Comparison of ENCODE assay signal across 15 cellular contexts in the genomic region with DNA sequence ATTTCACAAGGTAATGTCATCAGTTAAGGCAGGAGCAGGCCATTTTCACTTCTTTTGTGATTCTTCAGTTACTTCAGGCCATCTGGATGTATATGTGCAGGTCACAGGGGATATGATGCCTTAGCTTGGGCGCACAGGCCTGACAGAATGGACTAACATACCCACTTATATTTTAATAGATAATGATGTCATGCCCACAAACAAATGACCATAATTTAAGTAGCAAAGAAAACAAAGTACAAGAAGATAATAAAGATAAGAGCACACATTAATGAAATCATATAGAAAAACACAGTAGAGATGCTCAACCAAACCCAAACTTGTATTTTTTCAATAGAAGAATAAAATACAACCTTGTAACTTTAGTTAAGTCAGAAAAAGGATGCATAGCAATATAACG. TPM values are rescaled to one million over a fixed set of nuclear protein-coding genes. Genes with fewer than 3 reads are reported as not detected.
DNase-seq lines count a peak whose midpoint lies in the region; ATAC-seq and TF ChIP-seq lines count a peak whose summit lies in the region.
"Had no signal": no experiment of that assay in that cellular context is flagged by ENCODE, and none has a peak within 500 bp of the region (broad histone marks: within the 10 kb centered on the region; RNA-seq: fewer than 3 reads in every experiment).

No MANE protein-coding gene starts in this region.

- POLR2A ChIA-PET in HEK293 (lab: Yijun Ruan, JAX) (no interaction called here), WTC11 (lab: Charles Lee) (no interaction called here)

- H3K4me1 Mint-ChIP-seq in WTC11 = peaks cover 52% of the 10 kb centered on the region
- peaks cover 19% of the 10 kb centered on the region for H3K4me1 Mint-ChIP-seq in glutamatergic neuron (ENCODE audit: low read depth, unreplicated experiment)
- H3K4me1 Mint-ChIP-seq: CD4-positive, CD25-positive, alpha-beta regulatory T cell had no signal

- H3K27me3 Mint-ChIP-seq in WTC11 (ENCODE audit: low read depth) (peaks cover 7% of the 10 kb centered on the region; the same call in 1 of the 2 replicates), glutamatergic neuron (ENCODE audit: unreplicated experiment) (peaks cover 4% of the 10 kb centered on the region)

- no peaks in the 10 kb centered on the region for H3K36me3 Mint-ChIP-seq in WTC11
- no peaks in the 10 kb centered on the region for H3K36me3 Mint-ChIP-seq in glutamatergic neuron (ENCODE audit: unreplicated experiment)
- H3K36me3 Mint-ChIP-seq: CD4-positive, CD25-positive, alpha-beta regulatory T cell; CD8-positive, alpha-beta T cell had no signal

- H3K4me3 ChIP-seq in BE2C (ENCODE audit: low read depth, low read length) = no peak overlapping the region
- H3K4me3 ChIP-seq in HEK293 (ENCODE audit: low read depth, low read length) = no peak overlapping the region
- H3K4me3 ChIP-seq: BLaER1, HAP-1 had no signal

- no peaks in the 10 kb centered on the region for H3K27me3 ChIP-seq in BE2C

- H3K36me3 ChIP-seq in BE2C (no peaks in the 10 kb centered on the region), HEK293 (ENCODE audit: control insufficient read depth in 2 of 2, insufficient read depth in 1 of 2, low read length in 2 of 2) (no peaks in the 10 kb centered on the region)
- H3K36me3 ChIP-seq: BLaER1, HAP-1 had no signal

- H3K27ac ChIP-seq in HEK293 (ENCODE audit: extremely low read depth, low read depth, low read length) = no peak overlapping the region
- H3K27ac ChIP-seq: BLaER1, C4-2B had no signal

- H3K4me1 ChIP-seq in BE2C (peaks cover 19% of the 10 kb centered on the region), HEK293 (ENCODE audit: control insufficient read depth, insufficient read depth, low read length) (peaks cover under 1% of the 10 kb centered on the region; the same call in 1 of the 2 replicates)
- H3K4me1 ChIP-seq: BLaER1, HAP-1 had no signal

- no peak for ATAC-seq in WTC11
- ATAC-seq in HG03196 (IDR thresholded peaks at IDR 0.05; ENCODE audit: unreplicated experiment) = no peak
- ATAC-seq: CD8-positive, alpha-beta T cell had no signal

- no peak for TF ChIP-seq CTCF in BE2C (IDR thresholded peaks at IDR 0.05; ENCODE audit: low read depth, low read length)
- TF ChIP-seq CTCF in HEK293 (tag by site-specific recombination; IDR thresholded peaks at IDR 0.05) = no peak
- no peak for TF ChIP-seq CTCF in WTC11 (IDR thresholded peaks at IDR 0.05)
- no peak for TF ChIP-seq CTCF in glutamatergic neuron (IDR thresholded peaks at IDR 0.05; ENCODE audit: partially characterized antibody, unreplicated experiment)

- H3K4me3 Mint-ChIP-seq in WTC11 (no peak overlapping the region), glutamatergic neuron (ENCODE audit: unreplicated experiment) (no peak overlapping the region)
- H3K4me3 Mint-ChIP-seq: CD4-positive, CD25-positive, alpha-beta regulatory T cell; CD8-positive, alpha-beta T cell had no signal

- H3K9me3 ChIP-seq in BE2C (no peaks in the 10 kb centered on the region), HEK293 (ENCODE audit: control insufficient read depth, insufficient read depth, low read depth, low read length) (no peaks in the 10 kb centered on the region)
- H3K9me3 ChIP-seq: BLaER1, Caco-2, HAP-1 had no signal

- CTCF ChIA-PET in HEK293 (lab: Yijun Ruan, JAX) (no interaction called here), WTC11 (lab: Charles Lee) (no interaction called here)

- H3K9me3 Mint-ChIP-seq in WTC11 = peaks cover 7% of the 10 kb centered on the region; the same call in 1 of the 2 replicates
- H3K9me3 Mint-ChIP-seq in glutamatergic neuron (ENCODE audit: unreplicated experiment) = peaks cover 4% of the 10 kb centered on the region
- H3K9me3 Mint-ChIP-seq: CD8-positive, alpha-beta T cell had no signal

- H3K27ac Mint-ChIP-seq in WTC11 (peak overlapping the region; percentile 32; the same call in 1 of the 2 replicates), glutamatergic neuron (ENCODE audit: unreplicated experiment) (peak overlapping the region; percentile 84)
- H3K27ac Mint-ChIP-seq: CD4-positive, CD25-positive, alpha-beta regulatory T cell; CD8-positive, alpha-beta T cell had no signal

- DNase-seq in BE2C (peak; percentile 29), WTC11 (ENCODE audit: low spot score) (no peak), glutamatergic neuron (no peak), NCI-H1105 (lab: John Stamatoyannopoulos, UW) (no peak)
- DNase-seq: Caco-2; CD4-positive, CD25-positive, alpha-beta regulatory T cell; CD8-positive, alpha-beta T cell; DMS153; DND-41; GOT3 had no signal

TF ChIP-seq in HEK293, 187 proteins besides CTCF, POLR2A, EP300 and RAD21 (continues in another document):
- TF ChIP-seq, protein P1, sequence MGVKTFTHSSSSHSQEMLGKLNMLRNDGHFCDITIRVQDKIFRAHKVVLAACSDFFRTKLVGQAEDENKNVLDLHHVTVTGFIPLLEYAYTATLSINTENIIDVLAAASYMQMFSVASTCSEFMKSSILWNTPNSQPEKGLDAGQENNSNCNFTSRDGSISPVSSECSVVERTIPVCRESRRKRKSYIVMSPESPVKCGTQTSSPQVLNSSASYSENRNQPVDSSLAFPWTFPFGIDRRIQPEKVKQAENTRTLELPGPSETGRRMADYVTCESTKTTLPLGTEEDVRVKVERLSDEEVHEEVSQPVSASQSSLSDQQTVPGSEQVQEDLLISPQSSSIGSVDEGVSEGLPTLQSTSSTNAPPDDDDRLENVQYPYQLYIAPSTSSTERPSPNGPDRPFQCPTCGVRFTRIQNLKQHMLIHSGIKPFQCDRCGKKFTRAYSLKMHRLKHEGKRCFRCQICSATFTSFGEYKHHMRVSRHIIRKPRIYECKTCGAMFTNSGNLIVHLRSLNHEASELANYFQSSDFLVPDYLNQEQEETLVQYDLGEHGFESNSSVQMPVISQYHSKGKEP (tag by site-specific recombination; IDR thresholded peaks at IDR 0.05) = no peak
- TF ChIP-seq, protein P2, sequence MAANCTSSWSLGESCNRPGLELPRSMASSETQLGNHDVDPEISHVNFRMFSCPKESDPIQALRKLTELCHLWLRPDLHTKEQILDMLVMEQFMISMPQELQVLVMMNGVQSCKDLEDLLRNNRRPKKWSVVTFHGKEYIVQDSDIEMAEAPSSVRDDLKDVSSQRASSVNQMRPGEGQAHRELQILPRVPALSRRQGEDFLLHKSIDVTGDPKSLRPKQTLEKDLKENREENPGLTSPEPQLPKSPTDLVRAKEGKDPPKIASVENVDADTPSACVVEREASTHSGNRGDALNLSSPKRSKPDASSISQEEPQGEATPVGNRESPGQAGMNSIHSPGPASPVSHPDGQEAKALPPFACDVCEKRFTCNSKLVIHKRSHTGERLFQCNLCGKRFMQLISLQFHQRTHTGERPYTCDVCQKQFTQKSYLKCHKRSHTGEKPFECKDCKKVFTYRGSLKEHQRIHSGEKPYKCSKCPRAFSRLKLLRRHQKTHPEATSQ (tag by site-specific recombination; IDR thresholded peaks at IDR 0.05) = no peak
- no peak for TF ChIP-seq SCRT2 (tag by site-specific recombination; IDR thresholded peaks at IDR 0.05)
- TF ChIP-seq ZNF677 (tag by site-specific recombination; IDR thresholded peaks at IDR 0.05) = no peak

TF ChIP-seq in WTC11, 78 proteins besides CTCF, POLR2A, EP300 and RAD21 (continues in another document):
- TF ChIP-seq MLX (CRISPR knock-in tag; IDR thresholded peaks at IDR 0.05) (no peak), ZNF416 (CRISPR knock-in tag; IDR thresholded peaks at IDR 0.05) (no peak), MXD4 (CRISPR knock-in tag; IDR thresholded peaks at IDR 0.05; ENCODE audit: borderline replicate concordance) (no peak), ZNF219 (CRISPR knock-in tag; IDR thresholded peaks at IDR 0.05; ENCODE audit: borderline replicate concordance) (no peak), RORB (CRISPR knock-in tag; IDR thresholded peaks at IDR 0.05) (no peak), ZNF263 (CRISPR knock-in tag; IDR thresholded peaks at IDR 0.05; ENCODE audit: low read depth) (no peak), ZNF232 (CRISPR knock-in tag; IDR thresholded peaks at IDR 0.05) (no peak), ZNF317 (CRISPR knock-in tag; IDR thresholded peaks at IDR 0.05; ENCODE audit: borderline replicate concordance, low read depth) (no peak), ZNF281 (CRISPR knock-in tag; IDR thresholded peaks at IDR 0.05) (no peak), HMGA2 (CRISPR knock-in tag; IDR thresholded peaks at IDR 0.05) (no peak), SOX15 (CRISPR knock-in tag; IDR thresholded peaks at IDR 0.05) (no peak), IRF2 (CRISPR knock-in tag; IDR thresholded peaks at IDR 0.05; ENCODE audit: borderline replicate concordance, low read depth) (no peak), PRRX2 (CRISPR knock-in tag; IDR thresholded peaks at IDR 0.05) (no peak)
- TF ChIP-seq, protein P3, sequence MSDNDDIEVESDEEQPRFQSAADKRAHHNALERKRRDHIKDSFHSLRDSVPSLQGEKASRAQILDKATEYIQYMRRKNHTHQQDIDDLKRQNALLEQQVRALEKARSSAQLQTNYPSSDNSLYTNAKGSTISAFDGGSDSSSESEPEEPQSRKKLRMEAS (CRISPR knock-in tag; IDR thresholded peaks at IDR 0.05) = no peak

RNA-seq across cellular contexts. Expression of gene TBC1D2, which starts 19.7 kb away (rescaled TPM):
- polyA plus RNA-seq in BE2C (2012; ENCODE audit: insufficient read depth, insufficient read length, low read depth) = 3.9 TPM
- total RNA-seq in WTC11 (2021) (10.6 to 11.4 TPM (median 11.1 TPM) in 3 replicates), glutamatergic neuron (ENCODE audit: unreplicated experiment) (7.6 TPM)
